In the genomic region with DNA sequence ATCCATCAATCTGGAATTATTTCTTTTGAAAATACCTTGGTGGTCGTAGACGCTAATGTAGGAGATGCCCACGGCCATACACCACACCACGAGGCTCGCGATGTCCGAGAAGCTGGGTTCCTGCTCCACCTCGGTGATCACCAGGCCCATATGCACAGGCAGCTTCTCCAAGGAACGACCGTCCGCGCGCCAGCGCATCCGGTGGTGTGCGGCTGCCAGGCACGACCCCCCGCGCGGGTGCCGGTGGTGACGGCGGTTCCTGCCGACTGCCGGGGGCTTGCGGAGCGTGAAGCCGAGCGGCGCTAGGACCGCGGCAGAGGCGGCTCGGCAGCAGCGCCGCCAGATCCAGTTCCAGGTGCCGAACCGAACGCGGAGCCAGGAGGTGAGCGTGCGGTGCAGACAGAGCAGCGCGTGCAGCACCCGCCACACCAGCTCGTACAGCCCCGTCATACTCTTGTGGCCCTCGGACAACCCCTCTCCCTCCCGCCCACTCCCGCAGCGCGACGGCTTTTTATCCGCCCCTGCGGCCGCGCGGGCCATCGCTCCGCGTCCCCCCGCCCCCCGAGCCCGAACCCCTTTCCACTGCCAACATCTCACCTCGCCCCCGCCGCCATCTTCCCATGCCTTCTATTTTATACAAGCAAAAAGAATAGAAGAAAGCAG, we compare ENCODE assay signal across 8 cellular contexts. TPM values are rescaled to one million over a fixed set of nuclear protein-coding genes. Genes with fewer than 3 reads are reported as not detected.
DNase-seq lines count a peak whose midpoint lies in the region; ATAC-seq, FAIRE-seq and TF ChIP-seq lines count a peak whose summit lies in the region.
"Not testable (repeated sequence)": the region's sequence is repeated elsewhere in the genome, so short reads cannot be mapped to it uniquely, and the experiment has no call there.

No MANE protein-coding gene starts in this region.

- not testable (repeated sequence) for H3K36me3 Mint-ChIP-seq in activated CD4-positive, alpha-beta memory T cell treated with anti-CD3 and anti-CD28 coated beads for 36 hours; neural progenitor cell

- H3K4me1 ChIP-seq in neural progenitor cell; thoracic aorta (ENCODE audit: control insufficient read depth in 1 of 2, low read depth in 2 of 2): not testable (repeated sequence)

- H3K9me3 ChIP-seq in neural progenitor cell (ENCODE audit: low read depth); thoracic aorta: not testable (repeated sequence)

- not testable (repeated sequence) for H3K9ac ChIP-seq in neural progenitor cell

- ATAC-seq in left ventricle myocardium superior: peak; percentile 74
- not testable (repeated sequence) for ATAC-seq in thoracic aorta (ENCODE audit: insufficient number of reproducible peaks, low FRiP score, low read depth)

- not testable (repeated sequence) for H3K27ac ChIP-seq in neural progenitor cell, thoracic aorta

- H3K4me3 ChIP-seq in GM06990 (replicated peaks; ENCODE audit: low read depth, low read length) (peak overlapping the region; percentile 54), HFF-Myc (replicated peaks; ENCODE audit: low read depth, low read length) (peak overlapping the region; percentile 28), NB4 (ENCODE audit: low read depth, low read length) (peak overlapping the region; percentile 25), bronchial epithelial cell (ENCODE audit: low read depth, low read length) (peak overlapping the region; percentile 28), neural progenitor cell (peak overlapping the region; percentile 46), thoracic aorta (peak overlapping the region; percentile 65)

- not testable (repeated sequence) for H4K20me1 ChIP-seq in neural progenitor cell (ENCODE audit: low read depth)

- H3K79me2 ChIP-seq in neural progenitor cell (ENCODE audit: low read depth): not testable (repeated sequence)

- not testable (repeated sequence) for TF ChIP-seq CTCF in GM06990 (IDR thresholded peaks at IDR 0.05; ENCODE audit: insufficient read depth, low read length, poor library complexity, severe bottlenecking); HFF-Myc (IDR thresholded peaks at IDR 0.05; ENCODE audit: low read depth, low read length, missing control alignments); NB4 (IDR thresholded peaks at IDR 0.05; ENCODE audit: low read depth, low read length); bronchial epithelial cell (IDR thresholded peaks at IDR 0.05; ENCODE audit: insufficient read depth, low read length, severe bottlenecking); neural progenitor cell (IDR thresholded peaks at IDR 0.05); thoracic aorta (IDR thresholded peaks at IDR 0.05)

- FAIRE-seq in bronchial epithelial cell (lab: Jason Lieb, UNC): not testable (repeated sequence)

- not testable (repeated sequence) for DNase-seq in GM06990 (ENCODE audit: extremely low read depth, insufficient read length); HFF-Myc (ENCODE audit: extremely low read depth, low read depth); NB4 (ENCODE audit: low read depth); bronchial epithelial cell (ENCODE audit: low read depth); left ventricle myocardium superior; neural progenitor cell (ENCODE audit: low spot score); thoracic aorta (ENCODE audit: low spot score)
- DNase-seq in activated CD4-positive, alpha-beta memory T cell treated with anti-CD3 and anti-CD28 coated beads for 36 hours: peak; percentile 15

- H3K9me3 Mint-ChIP-seq in activated CD4-positive, alpha-beta memory T cell treated with anti-CD3 and anti-CD28 coated beads for 36 hours: not testable (repeated sequence)
- peaks cover 14% of the 10 kb centered on the region for H3K9me3 Mint-ChIP-seq in neural progenitor cell

- H3K36me3 ChIP-seq in GM06990 (ENCODE audit: control insufficient read depth, insufficient read depth, low read length); bronchial epithelial cell (ENCODE audit: control insufficient read depth, insufficient read depth, low read length); neural progenitor cell; thoracic aorta: not testable (repeated sequence)

- peaks cover 17% of the 10 kb centered on the region for H3K4me1 Mint-ChIP-seq in activated CD4-positive, alpha-beta memory T cell treated with anti-CD3 and anti-CD28 coated beads for 36 hours (ENCODE audit: low read depth)
- H3K4me1 Mint-ChIP-seq in neural progenitor cell: peaks cover 10% of the 10 kb centered on the region

- H3K27me3 ChIP-seq in GM06990 (replicated peaks; ENCODE audit: control insufficient read depth, insufficient read depth, low read length); bronchial epithelial cell (ENCODE audit: control insufficient read depth, insufficient read depth, low read length); neural progenitor cell; thoracic aorta (replicated peaks; ENCODE audit: insufficient read depth): not testable (repeated sequence)

- intact Hi-C loops in activated CD4-positive, alpha-beta memory T cell treated with anti-CD3 and anti-CD28 coated beads for 36 hours (cut with micrococcal nuclease); left ventricle myocardium superior (cut with micrococcal nuclease): not testable (repeated sequence)

- H3K4me3 Mint-ChIP-seq in activated CD4-positive, alpha-beta memory T cell treated with anti-CD3 and anti-CD28 coated beads for 36 hours: peak overlapping the region; percentile 69
- peak overlapping the region; percentile 86 for H3K4me3 Mint-ChIP-seq in neural progenitor cell

- POLR2A ChIA-PET in activated CD4-positive, alpha-beta memory T cell treated with anti-CD3 and anti-CD28 coated beads for 36 hours (lab: Charles Lee): not testable (repeated sequence)

- not testable (repeated sequence) for TF ChIP-seq POLR2A in NB4 (IDR thresholded peaks at IDR 0.05; ENCODE audit: extremely low read depth, insufficient read length)

- H3K27ac Mint-ChIP-seq in activated CD4-positive, alpha-beta memory T cell treated with anti-CD3 and anti-CD28 coated beads for 36 hours; neural progenitor cell: not testable (repeated sequence)

- H3K27me3 Mint-ChIP-seq in activated CD4-positive, alpha-beta memory T cell treated with anti-CD3 and anti-CD28 coated beads for 36 hours; neural progenitor cell (ENCODE audit: insufficient read depth, low read depth): not testable (repeated sequence)

- H2AFZ ChIP-seq in neural progenitor cell (replicated peaks): peak overlapping the region; percentile 19

- CTCF ChIA-PET in activated CD4-positive, alpha-beta memory T cell treated with anti-CD3 and anti-CD28 coated beads for 36 hours (lab: Charles Lee): not testable (repeated sequence)

- H3F3A ChIP-seq in neural progenitor cell (ENCODE audit: low read depth): not testable (repeated sequence)

- peak overlapping the region; percentile 78 for H3K4me2 ChIP-seq in neural progenitor cell

RNA-seq across cellular contexts. Expression of a gene that starts 30.1 kb away (rescaled TPM):
- 1 to 10 TPM; 8.4 to 8.7 TPM for total RNA-seq in activated CD4-positive, alpha-beta memory T cell treated with anti-CD3 and anti-CD28 coated beads for 36 hours
- total RNA-seq in bronchial epithelial cell: 2.3 and 2.4 TPM in 2 replicates
- total RNA-seq in left ventricle myocardium superior: 12.8 TPM
- 5.1 and 6.5 TPM in 2 replicates for total RNA-seq in neural progenitor cell (ENCODE audit: low replicate concordance)
- 1 to 10 TPM; 8.1 to 9.1 TPM for total RNA-seq in thoracic aorta

RNA-seq across cellular contexts. Expression of a gene that starts 47.8 kb away (rescaled TPM):
- total RNA-seq in activated CD4-positive, alpha-beta memory T cell treated with anti-CD3 and anti-CD28 coated beads for 36 hours: 10 to 100 TPM; 66.4 to 68.6 TPM
- total RNA-seq in bronchial epithelial cell: 9.2 and 10.6 TPM in 2 replicates
- 78.3 TPM for total RNA-seq in left ventricle myocardium superior
- 17.4 and 31.3 TPM in 2 replicates for total RNA-seq in neural progenitor cell (ENCODE audit: low replicate concordance)
- total RNA-seq in thoracic aorta: 10 to 100 TPM; 44.5 to 52.3 TPM
